ENCODE assay signal across 22 cellular contexts in the genomic region with DNA sequence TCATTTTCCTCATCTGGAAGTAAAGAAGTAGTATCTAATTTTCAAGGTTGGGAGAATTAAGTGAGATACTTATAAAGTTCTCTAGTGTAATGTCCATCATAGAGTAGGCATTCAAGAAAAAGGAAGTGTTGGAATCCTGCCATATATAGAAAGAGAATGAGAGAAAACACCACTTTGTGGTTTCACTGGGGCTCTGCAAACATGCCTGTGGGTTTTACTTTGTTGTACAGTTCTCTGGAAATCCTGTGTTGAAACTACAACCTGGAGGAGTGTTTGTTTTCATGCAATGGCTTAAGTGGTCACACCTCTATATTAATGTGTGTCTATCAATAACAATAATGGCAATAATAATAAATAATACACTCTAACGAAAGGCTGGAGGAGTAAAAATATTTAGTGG.
DNase-seq lines count a peak whose midpoint lies in the region; FAIRE-seq and TF ChIP-seq lines count a peak whose summit lies in the region.
"Had no signal": no experiment of that assay in that cellular context is flagged by ENCODE, and none has a peak within 500 bp of the region (broad histone marks: within the 10 kb centered on the region; RNA-seq: fewer than 3 reads in every experiment).

No MANE protein-coding gene starts in this region.

- peaks cover 14% of the 10 kb centered on the region for H3K4me1 Mint-ChIP-seq in endothelial cell (ENCODE audit: unreplicated experiment)

- H3K27me3 ChIP-seq in KMS-11 (ENCODE audit: insufficient read depth, low read depth) = 0 out of 2 replicates have a peak, but pooled peaks cover 3% of the 10 kb centered on the region
- no peaks in the 10 kb centered on the region for H3K27me3 ChIP-seq in bronchial epithelial cell (ENCODE audit: control insufficient read depth, insufficient read depth, low read length)
- H3K27me3 ChIP-seq: tibial artery had no signal

- TF ChIP-seq CTCF in KMS-11 (conservative IDR thresholded peaks at IDR 0.05; ENCODE audit: low read depth, low read length) = no peak
- no peak for TF ChIP-seq CTCF in bronchial epithelial cell (IDR thresholded peaks at IDR 0.05; ENCODE audit: insufficient read depth, low read length, severe bottlenecking)
- TF ChIP-seq CTCF in endothelial cell (IDR thresholded peaks at IDR 0.05; ENCODE audit: unreplicated experiment) = no peak

- H3K27me3 Mint-ChIP-seq in endothelial cell (ENCODE audit: unreplicated experiment) = no peaks in the 10 kb centered on the region
- H3K27me3 Mint-ChIP-seq: CD4-positive, alpha-beta T cell; stimulated activated naive CD8-positive, alpha-beta T cell treated with anti-CD3 and anti-CD28 coated beads, Interleukin-15, Interleukin-2, amounts not matched to agents 100 ng/mL and 50 ng/mL, for 24 hours had no signal

- H2AFZ ChIP-seq in KMS-11 (ENCODE audit: low read depth) = no peak overlapping the region

- H3K4me3 ChIP-seq in KMS-11 (IDR thresholded peaks at IDR 0.05; ENCODE audit: insufficient read depth, low read depth, low read length) (no peak overlapping the region), bronchial epithelial cell (ENCODE audit: low read depth, low read length) (no peak overlapping the region)
- H3K4me3 ChIP-seq: coronary artery, left ventricle myocardium inferior, tibial artery had no signal

- peak overlapping the region; percentile 87 for H3K4me2 ChIP-seq in KMS-11

- peaks cover 58% of the 10 kb centered on the region for H3K4me1 ChIP-seq in KMS-11 (ENCODE audit: low read depth, poor library complexity, severe bottlenecking)
- H3K4me1 ChIP-seq: left ventricle myocardium inferior, tibial artery had no signal

- no peak overlapping the region for H3K27ac Mint-ChIP-seq in endothelial cell (ENCODE audit: unreplicated experiment)
- H3K27ac Mint-ChIP-seq: CD4-positive, alpha-beta T cell; endodermal cell; stimulated activated naive CD8-positive, alpha-beta T cell treated with anti-CD3 and anti-CD28 coated beads, Interleukin-15, Interleukin-2, amounts not matched to agents 100 ng/mL and 50 ng/mL, for 24 hours; T-helper 1 cell treated with Interleukin-12 subunit alpha and Interleukin-12 subunit beta and Interleukin-4 antibody, amounts not matched to agents 30 μg/mL and 1 μg/mL, for 36 hours had no signal

- H3K36me3 ChIP-seq in KMS-11 (ENCODE audit: insufficient read depth) = no peaks in the 10 kb centered on the region
- H3K36me3 ChIP-seq in bronchial epithelial cell (ENCODE audit: control insufficient read depth, insufficient read depth, low read length) = no peaks in the 10 kb centered on the region
- H3K36me3 ChIP-seq: left ventricle myocardium inferior, tibial artery had no signal

- no peak overlapping the region for H3K27ac ChIP-seq in KMS-11
- H3K27ac ChIP-seq: coronary artery, left ventricle myocardium inferior, tibial artery had no signal

- no peaks in the 10 kb centered on the region for H3K36me3 Mint-ChIP-seq in endothelial cell (ENCODE audit: low read depth, unreplicated experiment)

- peak; percentile 51 for DNase-seq in DMS53 treated with DMSO at 0.1 percent for 48 hours (lab: John Stamatoyannopoulos, UW; ENCODE audit: unreplicated experiment)
- DNase-seq in NCI-H774 (lab: John Stamatoyannopoulos, UW) = peak; percentile 8
- DNase-seq in bronchial epithelial cell (ENCODE audit: low read depth) = peak; percentile 51
- no peak for DNase-seq in COR-L47 (lab: John Stamatoyannopoulos, UW)
- DNase-seq in endothelial cell (ENCODE audit: low spot score) = no peak
- DNase-seq in NCI-H187 treated with DMSO at 0.1 percent for 48 hours (lab: John Stamatoyannopoulos, UW) = no peak
- DNase-seq: activated CD4-positive, alpha-beta T cell treated with anti-CD3 and anti-CD28 coated beads, Interleukin-2, amount 50 U/mL, for 4 hours; activated gamma-delta T cell; CD4-positive, alpha-beta T cell; endodermal cell; glutamatergic neuron; left ventricle myocardium inferior; NCI-H146; NCI-H446 treated with DMSO at 0.1 percent for 48 hours; SHP77; small intestine; stimulated activated CD4-positive, alpha-beta T cell treated with anti-CD3 and anti-CD28 coated beads, Interleukin-4, amount 100 ng/mL, for 24 hours; tibial artery had no signal

- no peaks in the 10 kb centered on the region for H3K79me2 ChIP-seq in KMS-11 (ENCODE audit: insufficient read depth, low read depth)

- H4K20me1 ChIP-seq in KMS-11 (ENCODE audit: insufficient read depth) = no peaks in the 10 kb centered on the region

- FAIRE-seq in bronchial epithelial cell (lab: Jason Lieb, UNC) = no peak
- FAIRE-seq: small intestine had no signal

- H3K9me3 Mint-ChIP-seq in endothelial cell (ENCODE audit: unreplicated experiment) = no peaks in the 10 kb centered on the region
- H3K9me3 Mint-ChIP-seq: endodermal cell had no signal

- no peak overlapping the region for H3K9ac ChIP-seq in KMS-11

- no peak overlapping the region for H3K4me3 Mint-ChIP-seq in endothelial cell (ENCODE audit: unreplicated experiment)
- H3K4me3 Mint-ChIP-seq: CD4-positive, alpha-beta T cell; endodermal cell; stimulated activated naive CD8-positive, alpha-beta T cell treated with anti-CD3 and anti-CD28 coated beads, Interleukin-15, Interleukin-2, amounts not matched to agents 100 ng/mL and 50 ng/mL, for 24 hours; T-helper 1 cell treated with Interleukin-12 subunit alpha and Interleukin-12 subunit beta and Interleukin-4 antibody, amounts not matched to agents 30 μg/mL and 1 μg/mL, for 36 hours had no signal

Comparison
In these comparisons a context has a peak if more than half of its experiments do, and no peak if none do; other contexts are left out.
1. DNase-seq: peak in DMS53 treated with DMSO at 0.1 percent for 48 hours (single experiment), NCI-H774 (single experiment) and bronchial epithelial cell (single experiment); none in COR-L47 (single experiment), endothelial cell (single experiment) and NCI-H187 treated with DMSO at 0.1 percent for 48 hours (single experiment).